Comparison of ENCODE assay signal across 9 cellular contexts in genomic region chr1:204464174-204464573, GRCh38.
DNase-seq lines count a peak whose midpoint lies in the region; ATAC-seq and FAIRE-seq lines count a peak whose summit lies in the region.
"Had no signal": no experiment of that assay in that cellular context is flagged by ENCODE, and none has a peak within 500 bp of the region (broad histone marks: within the 10 kb centered on the region; RNA-seq: fewer than 3 reads in every experiment).

No MANE protein-coding gene starts in this region.

- H3K4me3 ChIP-seq in effector memory CD4-positive, alpha-beta T cell (ENCODE audit: insufficient read depth, low read depth, low read length, poor library complexity, severe bottlenecking) = no peak overlapping the region

- H3K36me3 Mint-ChIP-seq in T-helper 1 cell treated with Interleukin-12 subunit alpha and Interleukin-12 subunit beta and Interleukin-4 antibody, amounts not matched to agents 30 μg/mL and 1 μg/mL, for 36 hours (ENCODE audit: low read depth) = peaks cover 26% of the 10 kb centered on the region
- peaks cover 33% of the 10 kb centered on the region for H3K36me3 Mint-ChIP-seq in stimulated activated effector memory CD8-positive, alpha-beta T cell treated with anti-CD3 and anti-CD28 coated beads, Interleukin-12 subunit alpha, Interleukin-12 subunit beta, amount 100 ng/mL, for 72 hours

- no peaks in the 10 kb centered on the region for H3K9me3 Mint-ChIP-seq in T-helper 1 cell treated with Interleukin-12 subunit alpha and Interleukin-12 subunit beta and Interleukin-4 antibody, amounts not matched to agents 30 μg/mL and 1 μg/mL, for 36 hours
- no peaks in the 10 kb centered on the region for H3K9me3 Mint-ChIP-seq in stimulated activated effector memory CD8-positive, alpha-beta T cell treated with anti-CD3 and anti-CD28 coated beads, Interleukin-12 subunit alpha, Interleukin-12 subunit beta, amount 100 ng/mL, for 72 hours

- no peaks in the 10 kb centered on the region for H3K9me3 ChIP-seq in effector memory CD4-positive, alpha-beta T cell (ENCODE audit: control insufficient read depth, low read length)

- H3K27me3 ChIP-seq in effector memory CD4-positive, alpha-beta T cell (replicated peaks; ENCODE audit: control insufficient read depth, insufficient read depth, low read length, poor library complexity, severe bottlenecking) = no peaks in the 10 kb centered on the region

- H3K27ac ChIP-seq in effector memory CD4-positive, alpha-beta T cell (ENCODE audit: insufficient read depth, low read length, poor library complexity, severe bottlenecking) = peak overlapping the region; percentile 28

- H3K4me3 Mint-ChIP-seq in T-helper 1 cell treated with Interleukin-12 subunit alpha and Interleukin-12 subunit beta and Interleukin-4 antibody, amounts not matched to agents 30 μg/mL and 1 μg/mL, for 36 hours = no peak overlapping the region
- no peak overlapping the region for H3K4me3 Mint-ChIP-seq in stimulated activated effector memory CD8-positive, alpha-beta T cell treated with anti-CD3 and anti-CD28 coated beads, Interleukin-12 subunit alpha, Interleukin-12 subunit beta, amount 100 ng/mL, for 72 hours
- H3K4me3 Mint-ChIP-seq: endodermal cell had no signal

- peaks cover 53% of the 10 kb centered on the region for H3K4me1 Mint-ChIP-seq in T-helper 1 cell treated with Interleukin-12 subunit alpha and Interleukin-12 subunit beta and Interleukin-4 antibody, amounts not matched to agents 30 μg/mL and 1 μg/mL, for 36 hours (ENCODE audit: low read depth)
- peaks cover 72% of the 10 kb centered on the region for H3K4me1 Mint-ChIP-seq in stimulated activated effector memory CD8-positive, alpha-beta T cell treated with anti-CD3 and anti-CD28 coated beads, Interleukin-12 subunit alpha, Interleukin-12 subunit beta, amount 100 ng/mL, for 72 hours
- H3K4me1 Mint-ChIP-seq: endodermal cell had no signal

- peaks cover 16% of the 10 kb centered on the region for H3K36me3 ChIP-seq in effector memory CD4-positive, alpha-beta T cell (ENCODE audit: control insufficient read depth, insufficient read depth, low read length)

- no peak for DNase-seq in GM18507 (ENCODE audit: extremely low spot score, insufficient read length, low read depth)
- no peak for DNase-seq in effector memory CD4-positive, alpha-beta T cell
- DNase-seq in stimulated activated effector memory CD8-positive, alpha-beta T cell treated with anti-CD3 and anti-CD28 coated beads, Interleukin-12 subunit alpha, Interleukin-12 subunit beta, amount 100 ng/mL, for 72 hours (ENCODE audit: low spot score in 2 of 2) = no peak
- no peak for DNase-seq in UCSD-AML1 (lab: John Stamatoyannopoulos, UW; ENCODE audit: unreplicated experiment)
- DNase-seq in NCI-H2107 treated with DMSO at 0.1 percent for 48 hours (lab: John Stamatoyannopoulos, UW; ENCODE audit: unreplicated experiment) = no peak
- DNase-seq in activated CD4-positive, CD25-positive, alpha-beta regulatory T cell (lab: John Stamatoyannopoulos, UW) = no peak
- DNase-seq: endodermal cell, NCI-H1417 treated with DMSO at 0.1 percent for 48 hours had no signal

- H3K27me3 Mint-ChIP-seq in T-helper 1 cell treated with Interleukin-12 subunit alpha and Interleukin-12 subunit beta and Interleukin-4 antibody, amounts not matched to agents 30 μg/mL and 1 μg/mL, for 36 hours (ENCODE audit: low read depth) = no peaks in the 10 kb centered on the region

- peak overlapping the region; percentile 43 for H3K27ac Mint-ChIP-seq in T-helper 1 cell treated with Interleukin-12 subunit alpha and Interleukin-12 subunit beta and Interleukin-4 antibody, amounts not matched to agents 30 μg/mL and 1 μg/mL, for 36 hours
- peak overlapping the region; percentile 82 for H3K27ac Mint-ChIP-seq in stimulated activated effector memory CD8-positive, alpha-beta T cell treated with anti-CD3 and anti-CD28 coated beads, Interleukin-12 subunit alpha, Interleukin-12 subunit beta, amount 100 ng/mL, for 72 hours
- H3K27ac Mint-ChIP-seq: endodermal cell had no signal

- peak; percentile 84 for ATAC-seq in stimulated activated effector memory CD8-positive, alpha-beta T cell treated with anti-CD3 and anti-CD28 coated beads, Interleukin-12 subunit alpha, Interleukin-12 subunit beta, amount 100 ng/mL, for 72 hours

- peaks cover 58% of the 10 kb centered on the region for H3K4me1 ChIP-seq in effector memory CD4-positive, alpha-beta T cell (ENCODE audit: control insufficient read depth, insufficient read depth, low read length, poor library complexity, severe bottlenecking)

- peak; percentile 36 for FAIRE-seq in GM18507 (lab: Jason Lieb, UNC)
